ENCODE assay signal across 8 cellular contexts in genomic region chr20:53916173-53916512, GRCh38.
DNase-seq lines count a peak whose midpoint lies in the region; ATAC-seq and TF ChIP-seq lines count a peak whose summit lies in the region.

No MANE protein-coding gene starts in this region.

- peaks cover 15% of the 10 kb centered on the region for H3F3A ChIP-seq in SK-N-SH (replicated peaks; ENCODE audit: insufficient read depth)

- H3K36me3 ChIP-seq in SK-N-SH (replicated peaks in 1 of 2; ENCODE audit: control insufficient read depth in 1 of 2, insufficient read depth in 2 of 2, low read length in 1 of 2), result no peaks in the 10 kb centered on the region
- H3K36me3 ChIP-seq in psoas muscle (ENCODE audit: insufficient read depth in 1 of 2, low read depth in 1 of 2), result no peaks in the 10 kb centered on the region

- no peaks in the 10 kb centered on the region for H3K9me2 ChIP-seq in SK-N-SH

- peak overlapping the region; percentile 57; the same call in 1 of the 2 replicates for H2AFZ ChIP-seq in SK-N-SH (ENCODE audit: low read depth)

- WGBS in SK-N-SH (ENCODE audit: low lambda C conversion rate), result 64% methylated on average over 2 of the region's 2 CpGs
- WGBS in psoas muscle, 3 donors, result 56 to 68% (median 63%) methylated on average over 2 of the region's 2 CpGs

- H3K4me3 ChIP-seq in GM08714 (ENCODE audit: low read length) (peak overlapping the region; percentile 5; the same call in 1 of the 2 replicates), SK-N-SH (ENCODE audit: low read depth in 2 of 2, low read length in 1 of 2) (peak overlapping the region in 1 of 2 experiments; percentile 75; a peak in 2 of 4 replicates), fibroblast of mammary gland (ENCODE audit: control insufficient read depth, low read depth, low read length) (peak overlapping the region; percentile 9), psoas muscle (peak overlapping the region; percentile 79)

- intact Hi-C loops in psoas muscle (cut with DNase I), result loop anchor here in 1 of 2 donors (2.0 kb wide), 1 partner anchor 335 kb away; no protein-coding TSS in a partner anchor

- CTCF ChIA-PET in SK-N-SH (lab: Yijun Ruan, JAX), result interaction anchor here (0.8 to 3.9 kb wide), 36 partner anchors 9 to 368 kb away, joined by 3 to 34 read pairs (median 6); partner anchors contain the start of gene ZNF217

- H3K27ac ChIP-seq in SK-N-SH (ENCODE audit: low read depth in 2 of 2, low read length in 1 of 2) (peak overlapping the region; percentile 96 to 99), psoas muscle (peak overlapping the region; percentile 81)

- no peak for DNase-seq in SK-N-SH
- DNase-seq in fibroblast of mammary gland (ENCODE audit: low read depth), result no peak
- no peak for DNase-seq in psoas muscle
- DNase-seq in NCI-H226, result no peak
- no peak for DNase-seq in CD1c-positive myeloid dendritic cell (ENCODE audit: extremely low spot score)
- DNase-seq in NCI-H2029 (lab: John Stamatoyannopoulos, UW), result no peak
- DNase-seq in NCI-H774 (lab: John Stamatoyannopoulos, UW), result no peak

- H3K9me3 ChIP-seq in SK-N-SH (no peaks in the 10 kb centered on the region), psoas muscle (no peaks in the 10 kb centered on the region)

- H3K27me3 ChIP-seq in SK-N-SH (ENCODE audit: insufficient read depth) (no peaks in the 10 kb centered on the region), psoas muscle (ENCODE audit: insufficient read depth in 3 of 3, low read length in 2 of 3) (no peaks in the 10 kb centered on the region)

- POLR2A ChIA-PET in SK-N-SH (lab: Yijun Ruan, JAX), result interaction anchor here (0.5 to 2.0 kb wide), 6 partner anchors 55 to 322 kb away, joined by 3 to 12 read pairs (median 4); partner anchors contain the start of gene ZNF217

- peak overlapping the region; percentile 90 for H3K9ac ChIP-seq in SK-N-SH

- no peak for TF ChIP-seq EP300 in SK-N-SH (IDR thresholded peaks at IDR 0.05; ENCODE audit: borderline replicate concordance in 1 of 2, low read depth in 1 of 2, low read length in 1 of 2)

- no peaks in the 10 kb centered on the region for H3K79me2 ChIP-seq in SK-N-SH (ENCODE audit: insufficient read depth)

- no peak for TF ChIP-seq RAD21 in SK-N-SH (IDR thresholded peaks at IDR 0.05; ENCODE audit: low read length)

- TF ChIP-seq CTCF in SK-N-SH (IDR thresholded peaks at IDR 0.05) (no peak), fibroblast of mammary gland (conservative IDR thresholded peaks at IDR 0.05; ENCODE audit: control insufficient read depth, insufficient read depth, low read depth, low read length) (no peak), psoas muscle (IDR thresholded peaks at IDR 0.05) (no peak)

- no peaks in the 10 kb centered on the region for H4K20me1 ChIP-seq in SK-N-SH (ENCODE audit: insufficient read depth)

- ATAC-seq in psoas muscle, result peak in 1 of 4 donors; percentile 13

- H3K4me1 ChIP-seq in SK-N-SH (ENCODE audit: control insufficient read depth in 1 of 2, insufficient read depth in 2 of 2, low read depth in 1 of 2, low read length in 1 of 2) (peaks cover 37 to 41% of the 10 kb centered on the region in 2 experiments), psoas muscle (peaks cover 6% of the 10 kb centered on the region)

- peak overlapping the region; percentile 95 for H3K4me2 ChIP-seq in SK-N-SH

TF ChIP-seq in SK-N-SH, 30 proteins besides CTCF, POLR2A, EP300 and RAD21:
- TF ChIP-seq TAF1 (IDR thresholded peaks at IDR 0.05; ENCODE audit: borderline replicate concordance, low read depth, low read length), result no peak
- no peak for TF ChIP-seq NRF1 (IDR thresholded peaks at IDR 0.05; ENCODE audit: low read depth, low read length)
- TF ChIP-seq NFIC (IDR thresholded peaks at IDR 0.05; ENCODE audit: borderline replicate concordance), result no peak
- no peak for TF ChIP-seq MAX (IDR thresholded peaks at IDR 0.05; ENCODE audit: low read depth)
- TF ChIP-seq FOXM1 (IDR thresholded peaks at IDR 0.05; ENCODE audit: low read depth), result no peak
